In the genomic region with DNA sequence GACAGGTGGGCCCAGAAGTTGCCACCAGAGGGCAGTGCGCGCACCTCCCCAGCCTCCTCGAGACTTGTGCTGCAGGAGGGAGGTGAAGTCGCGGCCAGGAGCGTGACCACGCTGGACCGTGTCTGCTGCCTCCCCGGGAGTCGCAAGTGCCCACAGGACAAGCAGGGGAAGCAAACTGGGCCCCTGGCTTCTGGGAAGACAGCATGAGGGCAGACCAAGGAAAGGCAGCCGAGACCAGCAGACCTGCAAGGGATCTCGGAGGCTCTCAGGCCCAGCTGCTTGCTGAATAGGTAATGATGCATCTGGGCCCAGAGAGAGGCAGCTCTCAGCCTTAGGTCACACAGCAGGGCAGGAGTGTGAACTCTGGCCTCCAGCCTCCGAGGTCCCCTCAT, we compare ENCODE assay signal across 8 cellular contexts. TPM values are rescaled to one million over a fixed set of nuclear protein-coding genes. Genes with fewer than 3 reads are reported as not detected.
DNase-seq lines count a peak whose midpoint lies in the region; ATAC-seq and TF ChIP-seq lines count a peak whose summit lies in the region.

No MANE protein-coding gene starts in this region.

- peak overlapping the region; percentile 63 for H3K4me3 ChIP-seq in CD8-positive, alpha-beta memory T cell (ENCODE audit: low read length)
- H3K4me3 ChIP-seq in SK-N-SH (ENCODE audit: low read depth in 2 of 2, low read length in 1 of 2) (no peak overlapping the region), tibial artery (no peak overlapping the region)

- H3K36me3 ChIP-seq in CD8-positive, alpha-beta memory T cell (ENCODE audit: insufficient read depth, low read length) = no peaks in the 10 kb centered on the region
- H3K36me3 ChIP-seq in SK-N-SH (replicated peaks in 1 of 2; ENCODE audit: control insufficient read depth in 1 of 2, insufficient read depth in 2 of 2, low read length in 1 of 2) (no peaks in the 10 kb centered on the region), tibial artery (no peaks in the 10 kb centered on the region)

- H3K9ac ChIP-seq in SK-N-SH = no peak overlapping the region

- H3K36me3 Mint-ChIP-seq in CD8-positive, alpha-beta memory T cell = peaks cover 0 to 29% (median 7%) of the 10 kb centered on the region in 3 donors

- H3K4me2 ChIP-seq in SK-N-SH = no peak overlapping the region

- no peaks in the 10 kb centered on the region for H3F3A ChIP-seq in SK-N-SH (replicated peaks; ENCODE audit: insufficient read depth)

- H3K9me2 ChIP-seq in SK-N-SH = no peaks in the 10 kb centered on the region

- DNase-seq in CD8-positive, alpha-beta memory T cell = peak; percentile 70 to 87 (median 75)
- DNase-seq in HT1080 (ENCODE audit: low read depth) (peak; percentile 67), SK-N-SH (peak; percentile 93), globus pallidus (ENCODE audit: low spot score) (peak; percentile 55), pons (ENCODE audit: low spot score) (peak; percentile 56), tibial artery (peak; percentile 77 to 90)
- DNase-seq in activated naive CD4-positive, alpha-beta T cell treated with Interleukin-2 at 50 U/mL for 16 hours = peak; percentile 86

- no peaks in the 10 kb centered on the region for H3K27me3 Mint-ChIP-seq in CD8-positive, alpha-beta memory T cell

- H3K79me2 ChIP-seq in SK-N-SH (ENCODE audit: insufficient read depth) = no peaks in the 10 kb centered on the region

- no peak for ATAC-seq in GM18520 (IDR thresholded peaks at IDR 0.05; ENCODE audit: unreplicated experiment)

- peak overlapping the region; percentile 85 to 99 (median 96) for H3K27ac Mint-ChIP-seq in CD8-positive, alpha-beta memory T cell

- TF ChIP-seq CTCF in SK-N-SH (IDR thresholded peaks at IDR 0.05) (peak; percentile 88), tibial artery (IDR thresholded peaks at IDR 0.05) (peak; percentile 88 to 89)

- CTCF ChIA-PET in CD8-positive, alpha-beta memory T cell (lab: Charles Lee) = interaction anchor here (0.8 to 9.6 kb wide), 18 partner anchors 9 to 189 kb away, joined by 3 to 127 read pairs (median 7); a partner anchor contains a TSS
- CTCF ChIA-PET in SK-N-SH (lab: Yijun Ruan, JAX) = interaction anchor here (0.5 to 8.0 kb wide), 15 partner anchors 10 to 116 kb away, joined by 3 to 156 read pairs (median 5); a partner anchor contains a TSS

- intact Hi-C loops in tibial artery (cut with DNase I; ENCODE audit: low total_unique reads) = loop anchor here (2.0 kb wide), 1 partner anchor 36 kb away; no protein-coding TSS in a partner anchor

- H4K20me1 ChIP-seq in SK-N-SH (ENCODE audit: insufficient read depth) = no peaks in the 10 kb centered on the region

- H3K27me3 ChIP-seq in CD8-positive, alpha-beta memory T cell (ENCODE audit: insufficient read depth, low read length, poor library complexity, severe bottlenecking) = no peaks in the 10 kb centered on the region
- H3K27me3 ChIP-seq in SK-N-SH (ENCODE audit: insufficient read depth) (no peaks in the 10 kb centered on the region), tibial artery (peaks cover 0 to 40% of the 10 kb centered on the region in 2 donors)

- TF ChIP-seq RAD21 in SK-N-SH (IDR thresholded peaks at IDR 0.05; ENCODE audit: low read length) = peak; percentile 84

- H3K4me1 Mint-ChIP-seq in CD8-positive, alpha-beta memory T cell = peaks cover 95 to 100% (median 98%) of the 10 kb centered on the region in 3 donors

- 20% methylated on average over 11 of the region's 13 CpGs for WGBS in SK-N-SH (ENCODE audit: low lambda C conversion rate)

- no peak overlapping the region for H2AFZ ChIP-seq in SK-N-SH (ENCODE audit: low read depth)

- H3K4me1 ChIP-seq in CD8-positive, alpha-beta memory T cell (ENCODE audit: insufficient read depth, low read length) = peaks cover 89% of the 10 kb centered on the region
- H3K4me1 ChIP-seq in SK-N-SH (ENCODE audit: control insufficient read depth in 1 of 2, insufficient read depth in 2 of 2, low read depth in 1 of 2, low read length in 1 of 2) = peaks cover 0 to 17% of the 10 kb centered on the region in 2 experiments; a peak in 1 of 4 replicates
- H3K4me1 ChIP-seq in tibial artery = peaks cover 0 to 7% (median 4%) of the 10 kb centered on the region in 4 donors

- H3K9me3 ChIP-seq in CD8-positive, alpha-beta memory T cell (ENCODE audit: low read length) = no peaks in the 10 kb centered on the region
- no peaks in the 10 kb centered on the region for H3K9me3 ChIP-seq in SK-N-SH
- H3K9me3 ChIP-seq in tibial artery = no peaks in the 10 kb centered on the region

- H3K27ac ChIP-seq in CD8-positive, alpha-beta memory T cell (ENCODE audit: low read depth, low read length) = peak overlapping the region; percentile 48
- H3K27ac ChIP-seq in SK-N-SH (ENCODE audit: low read depth in 2 of 2, low read length in 1 of 2) = no peak overlapping the region
- no peak overlapping the region for H3K27ac ChIP-seq in tibial artery

- H3K9me3 Mint-ChIP-seq in CD8-positive, alpha-beta memory T cell = no peaks in the 10 kb centered on the region

- peak overlapping the region; percentile 82 to 97 (median 89) for H3K4me3 Mint-ChIP-seq in CD8-positive, alpha-beta memory T cell

- POLR2A ChIA-PET in CD8-positive, alpha-beta memory T cell (lab: Charles Lee) = interaction anchor here (0.7 to 3.1 kb wide), 6 partner anchors 17 to 87 kb away, joined by 3 to 29 read pairs (median 4); a partner anchor contains a TSS
- POLR2A ChIA-PET in SK-N-SH (lab: Yijun Ruan, JAX) = no interaction called here

- no peak for TF ChIP-seq EP300 in SK-N-SH (IDR thresholded peaks at IDR 0.05; ENCODE audit: borderline replicate concordance in 1 of 2, low read depth in 1 of 2, low read length in 1 of 2)

TF ChIP-seq in SK-N-SH, 30 proteins besides CTCF, POLR2A, EP300 and RAD21 (continues in another document):
- TF ChIP-seq, protein P1, sequence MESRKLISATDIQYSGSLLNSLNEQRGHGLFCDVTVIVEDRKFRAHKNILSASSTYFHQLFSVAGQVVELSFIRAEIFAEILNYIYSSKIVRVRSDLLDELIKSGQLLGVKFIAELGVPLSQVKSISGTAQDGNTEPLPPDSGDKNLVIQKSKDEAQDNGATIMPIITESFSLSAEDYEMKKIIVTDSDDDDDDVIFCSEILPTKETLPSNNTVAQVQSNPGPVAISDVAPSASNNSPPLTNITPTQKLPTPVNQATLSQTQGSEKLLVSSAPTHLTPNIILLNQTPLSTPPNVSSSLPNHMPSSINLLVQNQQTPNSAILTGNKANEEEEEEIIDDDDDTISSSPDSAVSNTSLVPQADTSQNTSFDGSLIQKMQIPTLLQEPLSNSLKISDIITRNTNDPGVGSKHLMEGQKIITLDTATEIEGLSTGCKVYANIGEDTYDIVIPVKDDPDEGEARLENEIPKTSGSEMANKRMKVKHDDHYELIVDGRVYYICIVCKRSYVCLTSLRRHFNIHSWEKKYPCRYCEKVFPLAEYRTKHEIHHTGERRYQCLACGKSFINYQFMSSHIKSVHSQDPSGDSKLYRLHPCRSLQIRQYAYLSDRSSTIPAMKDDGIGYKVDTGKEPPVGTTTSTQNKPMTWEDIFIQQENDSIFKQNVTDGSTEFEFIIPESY (IDR thresholded peaks at IDR 0.05; ENCODE audit: borderline replicate concordance, low read depth) = no peak
- TF ChIP-seq GATA2 (CRISPR knock-in tag; IDR thresholded peaks at IDR 0.05) (no peak), YY1 (IDR thresholded peaks at IDR 0.05; ENCODE audit: low read depth) (no peak), SIN3A (IDR thresholded peaks at IDR 0.05; ENCODE audit: borderline replicate concordance, low read depth, low read length) (no peak), JUND (IDR thresholded peaks at IDR 0.05) (no peak), POLR2AphosphoS5 (IDR thresholded peaks at IDR 0.05; ENCODE audit: low read depth, low read length) (no peak)

RNA-seq across cellular contexts. Expression of a gene that starts 17.0 kb away (rescaled TPM):
- total RNA-seq in CD8-positive, alpha-beta memory T cell = 100 to 1,000 TPM; 238 to 243 TPM
- 459 TPM for polyA plus RNA-seq in CD8-positive, alpha-beta memory T cell
- total RNA-seq in HT1080 (2014; rRNA removed; shearing (Covaris generic)) = 0.06 and 0.63 TPM in 2 replicates
- 0.66 and 0.67 TPM in 2 replicates for polyA plus RNA-seq in HT1080 (2015; cell fraction: cytosol; rRNA removed)
- polyA plus RNA-seq in HT1080 (2015; cell fraction: nucleus; rRNA removed) = 0.29 and 0.44 TPM in 2 replicates
- 0.33 and 0.39 TPM in 2 replicates for polyA plus RNA-seq in SK-N-SH (2012; rRNA removed)
- 0.18 and 0.42 TPM in 2 replicates for polyA plus RNA-seq in SK-N-SH (2012; cell fraction: cytosol; rRNA removed)
- 0.42 and 0.60 TPM in 2 replicates for polyA plus RNA-seq in SK-N-SH (2012; cell fraction: nucleus; rRNA removed)

RNA-seq across cellular contexts. Expression of a gene that starts 21.4 kb away (rescaled TPM):
- 1 to 10 TPM; 3.6 to 4.3 TPM for total RNA-seq in CD8-positive, alpha-beta memory T cell
- 1.8 TPM for polyA plus RNA-seq in CD8-positive, alpha-beta memory T cell
- total RNA-seq in HT1080 (2014; rRNA removed; shearing (Covaris generic)) = 5.8 and 10.3 TPM in 2 replicates
- polyA plus RNA-seq in HT1080 (2015; cell fraction: cytosol; rRNA removed) = 11.2 and 11.6 TPM in 2 replicates
- polyA plus RNA-seq in HT1080 (2015; cell fraction: nucleus; rRNA removed) = 13.3 and 18.6 TPM in 2 replicates
- 47.4 and 47.7 TPM in 2 replicates for polyA plus RNA-seq in SK-N-SH (2012; rRNA removed)
- polyA plus RNA-seq in SK-N-SH (2012; cell fraction: cytosol; rRNA removed) = 20.7 and 30.3 TPM in 2 replicates
- 103 and 122 TPM in 2 replicates for polyA plus RNA-seq in SK-N-SH (2012; cell fraction: nucleus; rRNA removed)

RNA-seq across cellular contexts. Expression of a gene that starts 45.6 kb away (rescaled TPM):
- under 1 TPM; 0.24 to 0.62 TPM for total RNA-seq in CD8-positive, alpha-beta memory T cell
- polyA plus RNA-seq in CD8-positive, alpha-beta memory T cell = 0.59 TPM
- total RNA-seq in HT1080 (2014; rRNA removed; shearing (Covaris generic)) = not detected in 2 replicates
- polyA plus RNA-seq in HT1080 (2015; cell fraction: cytosol; rRNA removed) = not detected in 2 replicates
- polyA plus RNA-seq in HT1080 (2015; cell fraction: nucleus; rRNA removed) = not detected in 2 replicates
- 0.02 TPM in 1 of 2 replicates, not detected in the other for polyA plus RNA-seq in SK-N-SH (2012; rRNA removed)
- polyA plus RNA-seq in SK-N-SH (2012; cell fraction: cytosol; rRNA removed) = 0.03 TPM in 2 replicates
- polyA plus RNA-seq in SK-N-SH (2012; cell fraction: nucleus; rRNA removed) = 0.01 and 0.04 TPM in 2 replicates

RNA-seq across cellular contexts. Expression of a gene that starts 57.2 kb away (rescaled TPM):
- under 1 TPM; 0.42 to 0.68 TPM for total RNA-seq in CD8-positive, alpha-beta memory T cell
- polyA plus RNA-seq in CD8-positive, alpha-beta memory T cell = 0.16 TPM
- total RNA-seq in HT1080 (2014; rRNA removed; shearing (Covaris generic)) = 0.11 TPM in 1 of 2 replicates, not detected in the other
- polyA plus RNA-seq in HT1080 (2015; cell fraction: cytosol; rRNA removed) = not detected in 2 replicates
- not detected in 2 replicates for polyA plus RNA-seq in HT1080 (2015; cell fraction: nucleus; rRNA removed)
- polyA plus RNA-seq in SK-N-SH (2012; rRNA removed) = not detected in 2 replicates
- 0.01 TPM in 1 of 2 replicates, not detected in the other for polyA plus RNA-seq in SK-N-SH (2012; cell fraction: cytosol; rRNA removed)
- not detected in 2 replicates for polyA plus RNA-seq in SK-N-SH (2012; cell fraction: nucleus; rRNA removed)

Comparison
In these comparisons a context has a peak if more than half of its experiments do, and no peak if none do; other contexts are left out.
1. RNA of a gene that starts 17.0 kb away (total RNA-seq): 238 to 243 TPM in CD8-positive, alpha-beta memory T cell; 0.06 to 0.63 TPM in HT1080; every median in the first group is over 100 times any median in the second.
2. Peak in every context shown above with its lines, with median percentiles within 50 percentile points of each other: DNase-seq.